Comparison of ENCODE assay signal across 1 cellular context in the genomic region with DNA sequence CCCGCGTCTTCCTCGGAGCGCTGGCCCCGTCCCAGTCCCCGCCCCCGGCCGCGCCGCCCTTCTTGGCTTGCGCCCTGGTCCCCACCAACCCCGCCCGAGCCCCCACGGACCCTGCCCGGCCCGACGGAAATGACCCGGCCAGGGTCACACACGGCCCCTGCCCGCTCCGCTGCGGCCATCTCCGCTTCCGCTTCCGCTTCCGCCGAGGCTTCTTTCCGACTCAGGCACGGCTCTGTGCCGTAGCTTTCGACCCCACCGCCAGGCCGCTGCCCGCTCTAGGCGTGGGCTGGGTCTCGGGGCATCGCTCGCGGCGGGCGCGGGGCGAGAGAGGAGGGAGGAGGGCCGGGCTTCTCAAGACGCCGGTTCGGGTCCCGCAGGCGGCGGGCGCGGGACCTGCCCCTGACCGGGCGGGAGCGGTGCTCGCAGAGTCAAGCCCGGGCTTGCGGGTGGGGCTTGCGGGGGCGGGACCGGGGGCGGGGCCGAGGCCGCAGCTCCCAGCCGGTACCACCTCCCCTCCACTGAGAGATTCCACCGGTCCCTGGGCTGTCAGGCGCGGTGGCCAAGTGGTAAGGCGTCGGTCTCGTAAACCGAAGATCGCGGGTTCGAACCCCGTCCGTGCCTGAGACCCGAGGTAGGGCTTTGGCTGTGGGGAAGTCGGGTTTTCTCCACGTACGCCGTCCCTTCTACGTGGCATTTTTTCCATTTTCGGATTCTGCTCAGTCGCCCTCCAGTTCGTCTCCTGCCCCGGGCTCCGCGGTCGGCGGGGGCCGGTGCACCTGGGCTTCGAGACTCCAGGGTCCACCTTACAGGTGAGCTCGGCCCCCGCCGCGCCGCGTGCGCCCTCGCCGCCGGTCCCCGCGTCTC.
TF ChIP-seq lines count a peak whose summit lies in the region.

No MANE protein-coding gene starts in this region.

TF ChIP-seq in GM12878, 131 proteins besides CTCF, POLR2A, EP300 and RAD21 (continued from another document):
- TF ChIP-seq ESRRA (IDR thresholded peaks at IDR 0.05; ENCODE audit: low read length), result no peak
- TF ChIP-seq, protein P1, sequence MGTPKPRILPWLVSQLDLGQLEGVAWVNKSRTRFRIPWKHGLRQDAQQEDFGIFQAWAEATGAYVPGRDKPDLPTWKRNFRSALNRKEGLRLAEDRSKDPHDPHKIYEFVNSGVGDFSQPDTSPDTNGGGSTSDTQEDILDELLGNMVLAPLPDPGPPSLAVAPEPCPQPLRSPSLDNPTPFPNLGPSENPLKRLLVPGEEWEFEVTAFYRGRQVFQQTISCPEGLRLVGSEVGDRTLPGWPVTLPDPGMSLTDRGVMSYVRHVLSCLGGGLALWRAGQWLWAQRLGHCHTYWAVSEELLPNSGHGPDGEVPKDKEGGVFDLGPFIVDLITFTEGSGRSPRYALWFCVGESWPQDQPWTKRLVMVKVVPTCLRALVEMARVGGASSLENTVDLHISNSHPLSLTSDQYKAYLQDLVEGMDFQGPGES (IDR thresholded peaks at IDR 0.05), result no peak
- TF ChIP-seq SIN3A (IDR thresholded peaks at IDR 0.05; ENCODE audit: low read depth, low read length), result peak; percentile 35; the same call in 1 of the 2 replicates
- TF ChIP-seq, protein P2, sequence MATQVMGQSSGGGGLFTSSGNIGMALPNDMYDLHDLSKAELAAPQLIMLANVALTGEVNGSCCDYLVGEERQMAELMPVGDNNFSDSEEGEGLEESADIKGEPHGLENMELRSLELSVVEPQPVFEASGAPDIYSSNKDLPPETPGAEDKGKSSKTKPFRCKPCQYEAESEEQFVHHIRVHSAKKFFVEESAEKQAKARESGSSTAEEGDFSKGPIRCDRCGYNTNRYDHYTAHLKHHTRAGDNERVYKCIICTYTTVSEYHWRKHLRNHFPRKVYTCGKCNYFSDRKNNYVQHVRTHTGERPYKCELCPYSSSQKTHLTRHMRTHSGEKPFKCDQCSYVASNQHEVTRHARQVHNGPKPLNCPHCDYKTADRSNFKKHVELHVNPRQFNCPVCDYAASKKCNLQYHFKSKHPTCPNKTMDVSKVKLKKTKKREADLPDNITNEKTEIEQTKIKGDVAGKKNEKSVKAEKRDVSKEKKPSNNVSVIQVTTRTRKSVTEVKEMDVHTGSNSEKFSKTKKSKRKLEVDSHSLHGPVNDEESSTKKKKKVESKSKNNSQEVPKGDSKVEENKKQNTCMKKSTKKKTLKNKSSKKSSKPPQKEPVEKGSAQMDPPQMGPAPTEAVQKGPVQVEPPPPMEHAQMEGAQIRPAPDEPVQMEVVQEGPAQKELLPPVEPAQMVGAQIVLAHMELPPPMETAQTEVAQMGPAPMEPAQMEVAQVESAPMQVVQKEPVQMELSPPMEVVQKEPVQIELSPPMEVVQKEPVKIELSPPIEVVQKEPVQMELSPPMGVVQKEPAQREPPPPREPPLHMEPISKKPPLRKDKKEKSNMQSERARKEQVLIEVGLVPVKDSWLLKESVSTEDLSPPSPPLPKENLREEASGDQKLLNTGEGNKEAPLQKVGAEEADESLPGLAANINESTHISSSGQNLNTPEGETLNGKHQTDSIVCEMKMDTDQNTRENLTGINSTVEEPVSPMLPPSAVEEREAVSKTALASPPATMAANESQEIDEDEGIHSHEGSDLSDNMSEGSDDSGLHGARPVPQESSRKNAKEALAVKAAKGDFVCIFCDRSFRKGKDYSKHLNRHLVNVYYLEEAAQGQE (IDR thresholded peaks at IDR 0.05; ENCODE audit: low read depth, low read length), result no peak
- peak; percentile 94 for TF ChIP-seq SREBF2 (IDR thresholded peaks at IDR 0.05; ENCODE audit: low read length)
- 0 out of 2 replicates have a peak, but pooled peaks have one; percentile 11 for TF ChIP-seq RFX5 (IDR thresholded peaks at IDR 0.05; ENCODE audit: low read depth, low read length)
- no peak for TF ChIP-seq ZBED1 (IDR thresholded peaks at IDR 0.05; ENCODE audit: borderline replicate concordance)
- TF ChIP-seq MTA3 (IDR thresholded peaks at IDR 0.05; ENCODE audit: borderline replicate concordance, low read length), result no peak
- peak; percentile 60 for TF ChIP-seq CREB1 (IDR thresholded peaks at IDR 0.05; ENCODE audit: low read depth)
- peak; percentile 80; the same call in 1 of the 2 replicates for TF ChIP-seq LARP7 (IDR thresholded peaks at IDR 0.05)
- TF ChIP-seq, protein P3, sequence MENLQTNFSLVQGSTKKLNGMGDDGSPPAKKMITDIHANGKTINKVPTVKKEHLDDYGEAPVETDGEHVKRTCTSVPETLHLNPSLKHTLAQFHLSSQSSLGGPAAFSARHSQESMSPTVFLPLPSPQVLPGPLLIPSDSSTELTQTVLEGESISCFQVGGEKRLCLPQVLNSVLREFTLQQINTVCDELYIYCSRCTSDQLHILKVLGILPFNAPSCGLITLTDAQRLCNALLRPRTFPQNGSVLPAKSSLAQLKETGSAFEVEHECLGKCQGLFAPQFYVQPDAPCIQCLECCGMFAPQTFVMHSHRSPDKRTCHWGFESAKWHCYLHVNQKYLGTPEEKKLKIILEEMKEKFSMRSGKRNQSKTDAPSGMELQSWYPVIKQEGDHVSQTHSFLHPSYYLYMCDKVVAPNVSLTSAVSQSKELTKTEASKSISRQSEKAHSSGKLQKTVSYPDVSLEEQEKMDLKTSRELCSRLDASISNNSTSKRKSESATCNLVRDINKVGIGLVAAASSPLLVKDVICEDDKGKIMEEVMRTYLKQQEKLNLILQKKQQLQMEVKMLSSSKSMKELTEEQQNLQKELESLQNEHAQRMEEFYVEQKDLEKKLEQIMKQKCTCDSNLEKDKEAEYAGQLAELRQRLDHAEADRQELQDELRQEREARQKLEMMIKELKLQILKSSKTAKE (IDR thresholded peaks at IDR 0.05; ENCODE audit: low read depth, poor library complexity, severe bottlenecking), result peak; percentile 61
- TF ChIP-seq CBX3 (IDR thresholded peaks at IDR 0.05; ENCODE audit: borderline replicate concordance, low read depth), result no peak
- no peak for TF ChIP-seq YBX1 (IDR thresholded peaks at IDR 0.05)
- no peak for TF ChIP-seq EZH2 (IDR thresholded peaks at IDR 0.05; ENCODE audit: borderline replicate concordance, control insufficient read depth, low read depth, low read length)
- no peak; the same call in 1 of the 2 replicates for TF ChIP-seq PML (IDR thresholded peaks at IDR 0.05; ENCODE audit: low read length)
- peak; percentile 14 to 31; a peak in 1 of 4 replicates for TF ChIP-seq SRF (IDR thresholded peaks at IDR 0.05; ENCODE audit: low read depth in 2 of 2, low read length in 2 of 2)
- TF ChIP-seq SIX5 (IDR thresholded peaks at IDR 0.05; ENCODE audit: low read depth, low read length, severe bottlenecking), result no peak
- TF ChIP-seq SUZ12 (IDR thresholded peaks at IDR 0.05; ENCODE audit: unreplicated experiment), result no peak
- peak; percentile 24; the same call in 1 of the 2 replicates for TF ChIP-seq EED (IDR thresholded peaks at IDR 0.05; ENCODE audit: low read depth)
- TF ChIP-seq TCF12 (IDR thresholded peaks at IDR 0.05; ENCODE audit: low read depth, low read length), result 0 out of 2 replicates have a peak, but pooled peaks have one; percentile 26
- peak; percentile 45 for TF ChIP-seq RELA (IDR thresholded peaks at IDR 0.05; ENCODE audit: borderline replicate concordance, partially characterized antibody)
- no peak for TF ChIP-seq CEBPB (IDR thresholded peaks at IDR 0.05; ENCODE audit: borderline replicate concordance in 1 of 2, low read depth in 2 of 2, low read length in 2 of 2)
TF ChIP-seq in GM12878: peak in this region for 48.
